8 cellular contexts compared by ENCODE assay signal in genomic region chr3:30689202-30689641, GRCh38.
DNase-seq lines count a peak whose midpoint lies in the region; ATAC-seq and TF ChIP-seq lines count a peak whose summit lies in the region.

No MANE protein-coding gene starts in this region.

- DNase-seq in NCI-H1092 treated with DMSO at 0.1 percent for 48 hours (lab: John Stamatoyannopoulos, UW): peak; percentile 30
- DNase-seq in NCI-H1092 (lab: John Stamatoyannopoulos, UW): no peak
- peak in 3 of 5 donors; percentile 32 to 50 (median 40) for DNase-seq in heart left ventricle
- no peak for DNase-seq in SIG-M5 treated with dmso at 0.1 percent for 504 hours (lab: John Stamatoyannopoulos, UW; ENCODE audit: unreplicated experiment)
- no peak for DNase-seq in inferior parietal cortex (ENCODE audit: extremely low spot score)

- H3K4me1 ChIP-seq in heart left ventricle (peaks cover 5 to 98% (median 81%) of the 10 kb centered on the region in 12 donors), skeletal muscle satellite cell (ENCODE audit: control insufficient read depth, insufficient read depth, low read length) (peaks cover 40% of the 10 kb centered on the region)

- H3K27me3 ChIP-seq in heart left ventricle (no peaks in the 10 kb centered on the region), skeletal muscle satellite cell (ENCODE audit: control insufficient read depth, insufficient read depth, low read length) (no peaks in the 10 kb centered on the region)

- no peaks in the 10 kb centered on the region for H3K9me3 ChIP-seq in heart left ventricle
- H3K9me3 ChIP-seq in skeletal muscle satellite cell (replicated peaks; ENCODE audit: low read length): no peaks in the 10 kb centered on the region

- intact Hi-C loops in heart left ventricle (cut with DNase I): loop anchor here in 4 of 10 donors (2.0 to 10.0 kb wide), 5 partner anchors 82 to 344 kb away; partner anchors contain the start of gene TGFBR2 (in 1 of the 4)

- peak overlapping the region; percentile 82 for H3K27ac ChIP-seq in VCaP
- H3K27ac ChIP-seq in heart left ventricle: peak overlapping the region; percentile 26 to 81 (median 66)

- TF ChIP-seq CTCF in VCaP (conservative IDR thresholded peaks at IDR 0.05) (no peak), heart left ventricle (IDR thresholded peaks at IDR 0.05) (no peak)

- H3K36me3 ChIP-seq in heart left ventricle: peaks cover 0 to 100% (median 59%) of the 10 kb centered on the region in 9 donors
- H3K36me3 ChIP-seq in skeletal muscle satellite cell (ENCODE audit: insufficient read depth, low read length): peaks cover 77% of the 10 kb centered on the region

- H3K9ac ChIP-seq in skeletal muscle satellite cell (ENCODE audit: low read depth, low read length): peak overlapping the region; percentile 59

- ATAC-seq in heart left ventricle (peak; percentile 6 to 42 (median 30)), GM19351 (IDR thresholded peaks at IDR 0.05; ENCODE audit: unreplicated experiment) (no peak)

- no peak overlapping the region for H3K4me3 ChIP-seq in heart left ventricle
- peak overlapping the region; percentile 18 for H3K4me3 ChIP-seq in skeletal muscle satellite cell (ENCODE audit: low read length)

- H3K4me2 ChIP-seq in skeletal muscle satellite cell (ENCODE audit: low read length): peak overlapping the region; percentile 56

- no peak for TF ChIP-seq POLR2A in heart left ventricle (IDR thresholded peaks at IDR 0.05)

- 2 to 8% (median 5%) methylated on average over 5 of the region's 5 CpGs for WGBS in heart left ventricle, 4 donors

Comparison
In these comparisons a context has a peak if more than half of its experiments do, and no peak if none do; other contexts are left out.
1. DNase-seq: peak in NCI-H1092 treated with DMSO at 0.1 percent for 48 hours (single experiment) and heart left ventricle (3 of 5); none in NCI-H1092 (single experiment), SIG-M5 treated with dmso at 0.1 percent for 504 hours (single experiment) and inferior parietal cortex (single experiment).